Comparison of ENCODE assay signal across 8 cellular contexts in the genomic region with DNA sequence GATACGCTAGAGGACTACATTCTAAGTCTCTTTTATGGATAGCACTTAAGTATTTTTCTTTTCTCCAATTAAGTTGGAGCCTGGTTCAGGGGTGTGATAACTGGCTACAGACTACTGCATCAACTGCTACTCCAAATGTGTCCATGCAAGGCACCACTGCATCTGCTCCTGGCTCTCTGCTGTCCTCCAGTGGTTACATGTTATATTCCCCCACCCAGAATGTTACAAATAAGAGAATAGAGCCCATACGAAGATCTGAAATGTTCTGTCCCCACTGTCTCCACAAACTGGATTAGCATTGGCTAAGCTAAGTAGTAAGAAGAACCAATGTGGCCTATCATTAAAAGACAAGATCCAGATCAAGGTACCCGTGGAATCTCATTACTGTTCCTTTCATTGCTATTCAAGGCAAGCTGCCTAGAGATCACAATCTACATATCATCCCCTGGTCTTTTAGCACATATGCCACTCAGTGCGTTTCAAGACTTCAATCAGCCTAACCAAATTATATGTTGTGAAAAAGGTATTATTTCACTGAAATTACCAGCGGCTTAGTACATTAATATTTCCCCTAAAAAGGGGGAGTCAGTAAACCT.
A peak's percentile ranks its signal among the peaks of the same experiment; 100 is the strongest.
DNase-seq lines count a peak whose midpoint lies in the region; ATAC-seq lines count a peak whose summit lies in the region.

No MANE protein-coding gene starts in this region.

- H3K4me3 ChIP-seq in Karpas-422 (ENCODE audit: low read length): no peak overlapping the region

- H3K9ac ChIP-seq in Karpas-422 (ENCODE audit: low read length): no peak overlapping the region

- H3K79me2 ChIP-seq in Karpas-422 (ENCODE audit: low read length): no peaks in the 10 kb centered on the region

- no peak overlapping the region for H3K27ac ChIP-seq in Karpas-422 (ENCODE audit: low read length)

- H3K36me3 ChIP-seq in Karpas-422 (ENCODE audit: insufficient read depth, low read length): no peaks in the 10 kb centered on the region

- H3K4me1 ChIP-seq in Karpas-422 (ENCODE audit: low read length): no peaks in the 10 kb centered on the region

- no peak overlapping the region for H3K4me2 ChIP-seq in Karpas-422 (ENCODE audit: low read depth, low read length, poor library complexity, severe bottlenecking)

- no peaks in the 10 kb centered on the region for H3K27me3 ChIP-seq in Karpas-422 (ENCODE audit: low read length)

- no peaks in the 10 kb centered on the region for H3K9me2 ChIP-seq in Karpas-422 (replicated peaks; ENCODE audit: insufficient read depth, low read length)

- DNase-seq in CD1c-positive myeloid dendritic cell (ENCODE audit: extremely low spot score) (peak; percentile 44), Karpas-422 (peak; percentile 75), SK-N-DZ (ENCODE audit: low spot score) (peak; percentile 81), fibroblast of the conjunctiva (ENCODE audit: low read depth) (peak; percentile 23), renal cortical epithelial cell (ENCODE audit: low read depth) (peak; percentile 48)
- DNase-seq in stimulated activated CD4-positive, alpha-beta T cell treated with anti-CD3 and anti-CD28 coated beads, Interleukin-2, amount 100 ng/mL, for 24 hours: no peak

- no peak overlapping the region for H2AFZ ChIP-seq in Karpas-422 (ENCODE audit: low read length)

- H3K9me3 ChIP-seq in Karpas-422 (ENCODE audit: low read length): no peaks in the 10 kb centered on the region

- H4K20me1 ChIP-seq in Karpas-422 (ENCODE audit: insufficient read depth, low read depth, low read length): no peaks in the 10 kb centered on the region

- peak; percentile 79 for ATAC-seq in GM18868 (IDR thresholded peaks at IDR 0.05; ENCODE audit: unreplicated experiment)
- ATAC-seq in HG03196 (IDR thresholded peaks at IDR 0.05; ENCODE audit: unreplicated experiment): no peak

Comparison
In these comparisons a context has a peak if more than half of its experiments do, and no peak if none do; other contexts are left out.
1. DNase-seq: peak in CD1c-positive myeloid dendritic cell (single experiment), Karpas-422 (single experiment), SK-N-DZ (single experiment), fibroblast of the conjunctiva (single experiment) and renal cortical epithelial cell (single experiment); none in stimulated activated CD4-positive, alpha-beta T cell treated with anti-CD3 and anti-CD28 coated beads, Interleukin-2, amount 100 ng/mL, for 24 hours (0 of 2).